In the genomic region with DNA sequence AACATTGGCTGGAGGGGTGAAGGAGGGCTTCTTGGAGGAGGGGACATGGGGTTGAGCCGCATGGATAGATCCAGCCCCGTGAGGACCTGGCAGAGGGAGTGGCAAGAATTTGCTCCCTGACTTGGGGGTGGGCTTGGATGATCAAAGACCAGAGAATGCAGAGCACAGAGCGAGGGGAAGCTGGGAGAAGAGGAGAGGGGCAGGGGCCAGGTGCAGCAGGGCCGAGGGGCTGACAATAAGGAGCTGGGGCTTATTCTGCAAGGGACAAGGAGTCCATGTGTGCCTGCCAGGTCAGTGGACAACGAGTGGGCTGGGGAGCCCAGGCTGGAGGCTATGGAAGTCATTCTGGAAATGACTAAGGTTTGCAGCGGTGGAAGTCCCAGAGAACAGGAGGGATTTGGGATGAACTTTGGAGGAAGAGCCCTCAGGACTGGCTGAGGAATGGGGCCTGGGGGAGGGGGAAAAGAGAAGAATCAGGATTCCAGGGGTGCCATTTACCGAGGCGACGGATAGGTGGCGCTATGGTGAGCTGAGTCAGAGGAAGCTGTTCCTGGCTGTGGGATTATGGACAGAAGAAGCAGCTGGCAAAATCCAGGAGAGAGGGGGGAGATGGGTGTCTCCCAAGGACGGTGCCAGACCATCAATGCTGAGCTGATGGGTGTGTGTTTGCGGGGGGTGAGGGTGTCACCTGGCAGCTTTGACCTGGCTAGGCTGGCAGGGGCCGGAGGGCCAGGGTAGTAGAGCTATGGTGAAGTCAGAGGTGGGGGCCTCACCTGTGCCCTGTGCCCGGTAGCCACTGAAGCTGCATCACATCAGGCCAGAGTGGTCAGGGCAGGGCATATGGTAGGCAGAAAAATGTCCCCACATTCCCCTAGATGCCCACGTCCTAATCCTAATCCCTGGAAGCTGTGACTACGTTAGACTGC, we compare ENCODE assay signal across 8 cellular contexts. TPM values are rescaled to one million over a fixed set of nuclear protein-coding genes. Genes with fewer than 3 reads are reported as not detected.
DNase-seq lines count a peak whose midpoint lies in the region; ATAC-seq and TF ChIP-seq lines count a peak whose summit lies in the region.

No MANE protein-coding gene starts in this region.

- H3K36me3 ChIP-seq in hepatocyte (replicated peaks; ENCODE audit: insufficient read depth, low read depth), result no peaks in the 10 kb centered on the region

- H3K4me1 ChIP-seq in hepatocyte (ENCODE audit: insufficient read depth), result peaks cover 10% of the 10 kb centered on the region

- no peak overlapping the region for H2AFZ ChIP-seq in hepatocyte

- WGBS in hepatocyte (ENCODE audit: low lambda C conversion rate, missing lambda C conversion rate), result 50% methylated on average over 15 of the region's 16 CpGs

- ATAC-seq in HG02981 (IDR thresholded peaks at IDR 0.05; ENCODE audit: unreplicated experiment), result no peak

- H3K27ac ChIP-seq in hepatocyte, result no peak overlapping the region

- peak; percentile 65 for TF ChIP-seq CTCF in hepatocyte (IDR thresholded peaks at IDR 0.05; ENCODE audit: poor library complexity)

- no peaks in the 10 kb centered on the region for H3K79me2 ChIP-seq in hepatocyte

- H4K20me1 ChIP-seq in hepatocyte (ENCODE audit: insufficient read depth, poor library complexity, severe bottlenecking), result no peaks in the 10 kb centered on the region

- no peaks in the 10 kb centered on the region for H3K9me3 ChIP-seq in hepatocyte (ENCODE audit: low read depth)

- no peak overlapping the region for H3K4me3 ChIP-seq in hepatocyte

- H3K27me3 ChIP-seq in hepatocyte, result peaks cover 3% of the 10 kb centered on the region

- no peaks in the 10 kb centered on the region for H3K9me2 ChIP-seq in hepatocyte (replicated peaks; ENCODE audit: insufficient read depth)

- H3K4me2 ChIP-seq in hepatocyte, result no peak overlapping the region

- DNase-seq in 8988T (peak; percentile 80), Daoy (ENCODE audit: low read depth) (peak; percentile 67), NCI-H1930 (lab: John Stamatoyannopoulos, UW) (peak; percentile 20 to 32), amniotic epithelial cell (ENCODE audit: low read depth) (peak; percentile 53), hepatocyte (ENCODE audit: low spot score) (peak; percentile 80), superior temporal gyrus (ENCODE audit: extremely low spot score) (peak; percentile 67), GM19240 (ENCODE audit: insufficient read length, low spot score) (no peak)

RNA-seq across cellular contexts. Expression of gene KCNG1, which starts 7.8 kb away (rescaled TPM):
- 71.9 and 91.3 TPM in 2 replicates for total RNA-seq in Daoy (2014; rRNA removed; shearing (Covaris generic))
- 26.1 and 28.7 TPM in 2 replicates for total RNA-seq in hepatocyte
- 34.6 and 45.8 TPM in 2 replicates for polyA plus RNA-seq in hepatocyte

RNA-seq across cellular contexts. Expression of gene MOCS3, which starts 56.4 kb away (rescaled TPM):
- 7.4 TPM in 2 replicates for total RNA-seq in Daoy (2014; rRNA removed; shearing (Covaris generic))
- total RNA-seq in hepatocyte, result 7.7 and 8.6 TPM in 2 replicates
- polyA plus RNA-seq in hepatocyte, result 4.0 and 5.5 TPM in 2 replicates

RNA-seq across cellular contexts. Expression of gene DPM1, which starts 56.7 kb away (rescaled TPM):
- total RNA-seq in Daoy (2014; rRNA removed; shearing (Covaris generic)), result 133 and 153 TPM in 2 replicates
- 84.3 and 85.0 TPM in 2 replicates for total RNA-seq in hepatocyte
- 72.9 and 77.8 TPM in 2 replicates for polyA plus RNA-seq in hepatocyte
